In genomic region chr17:2871205-2871604, GRCh38 we compare ENCODE assay signal across 28 cellular contexts.
DNase-seq lines count a peak whose midpoint lies in the region; ATAC-seq and TF ChIP-seq lines count a peak whose summit lies in the region.
"Had no signal": no experiment of that assay in that cellular context is flagged by ENCODE, and none has a peak within 500 bp of the region (broad histone marks: within the 10 kb centered on the region; RNA-seq: fewer than 3 reads in every experiment).

No MANE protein-coding gene starts in this region.

- ATAC-seq in IMR-90 (ENCODE audit: low read depth) (no peak), HG03571 (IDR thresholded peaks at IDR 0.05; ENCODE audit: unreplicated experiment) (no peak)
- ATAC-seq in effector memory CD8-positive, alpha-beta T cell (replicated peaks): no peak
- no peak for ATAC-seq in CD8-positive, alpha-beta T cell
- ATAC-seq: activated naive CD4-positive, alpha-beta T cell treated with anti-CD3 and anti-CD28 coated beads, Interleukin-2, amount 50 U/mL, for 72 hours; GM12878; K562; naive thymus-derived CD4-positive, alpha-beta T cell had no signal

- no peaks in the 10 kb centered on the region for H3K27me3 Mint-ChIP-seq in effector memory CD8-positive, alpha-beta T cell
- no peaks in the 10 kb centered on the region for H3K27me3 Mint-ChIP-seq in CD8-positive, alpha-beta T cell (ENCODE audit: low read depth)
- H3K27me3 Mint-ChIP-seq: naive thymus-derived CD4-positive, alpha-beta T cell had no signal

- H2BK20ac ChIP-seq in IMR-90 (ENCODE audit: low read depth, low read length): no peak overlapping the region

- intact Hi-C loops in IMR-90 (cut with micrococcal nuclease): no loop called here
- intact Hi-C loops in CD8-positive, alpha-beta T cell (cut with DNase I, micrococcal nuclease): no loop called here

- H2BK5ac ChIP-seq in IMR-90 (ENCODE audit: low read depth, low read length, poor library complexity, severe bottlenecking): no peak overlapping the region

- H3K4ac ChIP-seq in IMR-90 (ENCODE audit: low read depth, low read length): no peak overlapping the region

- peak overlapping the region; percentile 43 for H2AFZ ChIP-seq in IMR-90 (replicated peaks; ENCODE audit: low read length, poor library complexity)

- no peak overlapping the region for H3K4me2 ChIP-seq in IMR-90 (ENCODE audit: low read depth, low read length)

- H3K14ac ChIP-seq in IMR-90 (replicated peaks; ENCODE audit: low read depth, low read length): no peak overlapping the region

- H2BK120ac ChIP-seq in IMR-90 (ENCODE audit: low read depth, low read length): no peak overlapping the region

- peaks cover 9% of the 10 kb centered on the region for H3K9me1 ChIP-seq in IMR-90 (ENCODE audit: insufficient read depth, low read length)

- TF ChIP-seq POLR2A in IMR-90 (IDR thresholded peaks at IDR 0.05; ENCODE audit: low read depth, low read length): no peak

- no peaks in the 10 kb centered on the region for H3K9me3 Mint-ChIP-seq in effector memory CD8-positive, alpha-beta T cell
- no peaks in the 10 kb centered on the region for H3K9me3 Mint-ChIP-seq in CD8-positive, alpha-beta T cell
- H3K9me3 Mint-ChIP-seq: activated naive CD4-positive, alpha-beta T cell treated with anti-CD3 and anti-CD28 coated beads, Interleukin-2, amount 50 U/mL, for 72 hours; mesothelial cell of epicardium; naive thymus-derived CD4-positive, alpha-beta T cell had no signal

- POLR2A ChIA-PET in IMR-90 (lab: Charles Lee; ENCODE audit: unreplicated experiment): no interaction called here
- POLR2A ChIA-PET in CD8-positive, alpha-beta T cell (lab: Charles Lee): no interaction called here

- peaks cover 33 to 56% of the 10 kb centered on the region in 2 donors for H3K4me1 Mint-ChIP-seq in effector memory CD8-positive, alpha-beta T cell (ENCODE audit: low read depth in 2 of 2)
- H3K4me1 Mint-ChIP-seq in CD8-positive, alpha-beta T cell (ENCODE audit: low read depth): peaks cover 3% of the 10 kb centered on the region

- peak overlapping the region; percentile 39; the same call in 1 of the 2 replicates for H4K5ac ChIP-seq in IMR-90 (ENCODE audit: low read depth, low read length)

- no TSS peak for BruUV-seq in IMR-90 (replicated peaks; lab: Mats Ljungman, UMichigan)

- no peak overlapping the region for H2BK15ac ChIP-seq in IMR-90 (ENCODE audit: low read depth, low read length)

- peaks cover 14% of the 10 kb centered on the region for H3K36me3 Mint-ChIP-seq in effector memory CD8-positive, alpha-beta T cell (ENCODE audit: insufficient read depth)
- peaks cover 3% of the 10 kb centered on the region for H3K36me3 Mint-ChIP-seq in CD8-positive, alpha-beta T cell
- H3K36me3 Mint-ChIP-seq: activated naive CD4-positive, alpha-beta T cell treated with anti-CD3 and anti-CD28 coated beads, Interleukin-2, amount 50 U/mL, for 72 hours; mesothelial cell of epicardium had no signal

- in situ Hi-C loops in IMR-90 (cut with MboI; ENCODE audit: low sequenced_read_pairs): no loop called here
- in situ Hi-C loops in GM13977 (cut with MboI; ENCODE audit: low pct_unique_long_range_greater_than_20kb, low sequenced_read_pairs, unreplicated experiment): no loop called here

- peak overlapping the region; percentile 75 to 82 for H3K27ac Mint-ChIP-seq in effector memory CD8-positive, alpha-beta T cell
- H3K27ac Mint-ChIP-seq in CD8-positive, alpha-beta T cell: no peak overlapping the region
- H3K27ac Mint-ChIP-seq: mesothelial cell of epicardium; naive thymus-derived CD4-positive, alpha-beta T cell had no signal

- no peak overlapping the region for H3K27ac ChIP-seq in IMR-90 (ENCODE audit: insufficient read depth, low read length)
- no peak overlapping the region for H3K27ac ChIP-seq in CD8-positive, alpha-beta T cell (ENCODE audit: low read depth, low read length)
- H3K27ac ChIP-seq: ovary, Peyer's patch, SJSA1, upper lobe of left lung had no signal

- H3K56ac ChIP-seq in IMR-90 (ENCODE audit: extremely low read depth, insufficient read depth, low read length): no peak overlapping the region

- H2AK9ac ChIP-seq in IMR-90 (replicated peaks; ENCODE audit: low read depth, low read length, poor library complexity): peak overlapping the region; percentile 13

- no peaks in the 10 kb centered on the region for H3K36me3 ChIP-seq in IMR-90 (ENCODE audit: control insufficient read depth, insufficient read depth, low read length)
- H3K36me3 ChIP-seq in CD8-positive, alpha-beta T cell (ENCODE audit: insufficient read depth, low read length): no peaks in the 10 kb centered on the region
- H3K36me3 ChIP-seq: MG63, ovary, Peyer's patch, SJSA1, upper lobe of left lung had no signal

- WGBS in IMR-90 (ENCODE audit: extremely low coverage in 2 of 2, insufficient read length in 1 of 2), 2 experiments: 36% methylated on average over 2 of the region's 7 CpGs; no CpG with 5 or more reads in 1 of the 2 experiments

- DNase-seq in IMR-90: no peak
- no peak for DNase-seq in effector memory CD8-positive, alpha-beta T cell
- peak; percentile 76 for DNase-seq in left kidney (ENCODE audit: low read depth, low spot score)
- DNase-seq in COR-L47 (lab: John Stamatoyannopoulos, UW): no peak
- DNase-seq in CD8-positive, alpha-beta T cell: no peak
- no peak for DNase-seq in GM13977 (ENCODE audit: low spot score)
- DNase-seq: activated CD4-positive, alpha-beta T cell treated with anti-CD3 and anti-CD28 coated beads for 1 hour; activated T-cell treated with anti-CD3 and anti-CD28 coated beads for 4 hours; aorta; cortex of kidney; MG63; naive thymus-derived CD4-positive, alpha-beta T cell; NCI-H1105 treated with DMSO at 0.1 percent for 48 hours; NCI-H1930; NCI-H526; ovary; Peyer's patch; small intestine; stimulated activated CD4-positive, alpha-beta T cell treated with anti-CD3 and anti-CD28 coated beads, Interleukin-2, amount 100 ng/mL, for 24 hours; T-helper 1 cell; upper lobe of left lung had no signal

- H4K20me1 ChIP-seq in IMR-90 (ENCODE audit: insufficient read depth, low read length): no peaks in the 10 kb centered on the region

- no peak for TF ChIP-seq RAD21 in IMR-90 (IDR thresholded peaks at IDR 0.05; ENCODE audit: low read length)

- no peak overlapping the region for H3K23ac ChIP-seq in IMR-90 (ENCODE audit: low read depth, low read length)

- H4K91ac ChIP-seq in IMR-90 (ENCODE audit: insufficient read depth, low read depth, low read length): no peak overlapping the region

- dilution Hi-C loops in IMR-90 (cut with HindIII; ENCODE audit: low sequenced_read_pairs, unreplicated experiment): no loop called here

- TF ChIP-seq CTCF in IMR-90 (conservative IDR thresholded peaks at IDR 0.05; ENCODE audit: low read depth, low read length) (no peak), GM13977 (IDR thresholded peaks at IDR 0.05; ENCODE audit: extremely low read depth, insufficient read depth, missing control alignments) (no peak)
- no peak for TF ChIP-seq CTCF in CD8-positive, alpha-beta T cell (IDR thresholded peaks at IDR 0.05)

- H3K9me3 ChIP-seq in IMR-90 (ENCODE audit: control insufficient read depth, insufficient read depth, low read length): no peaks in the 10 kb centered on the region
- H3K9me3 ChIP-seq in CD8-positive, alpha-beta T cell (ENCODE audit: low read length): no peaks in the 10 kb centered on the region
- H3K9me3 ChIP-seq: MG63, ovary, Peyer's patch, SJSA1, upper lobe of left lung had no signal

- H3K9ac ChIP-seq in IMR-90 (ENCODE audit: low read depth, low read length): no peak overlapping the region

- H2AK5ac ChIP-seq in IMR-90 (ENCODE audit: low read depth, low read length): no peak overlapping the region

- no peaks in the 10 kb centered on the region for H3K27me3 ChIP-seq in IMR-90 (ENCODE audit: control insufficient read depth, insufficient read depth, low read length)
- H3K27me3 ChIP-seq in CD8-positive, alpha-beta T cell (ENCODE audit: insufficient read depth, low read length): no peaks in the 10 kb centered on the region
- H3K27me3 ChIP-seq: MG63, ovary, Peyer's patch, SJSA1, upper lobe of left lung had no signal

- H3K18ac ChIP-seq in IMR-90 (ENCODE audit: low read depth, low read length): no peak overlapping the region

- H3K79me1 ChIP-seq in IMR-90 (ENCODE audit: low read depth in 1 of 2, low read length in 2 of 2): peaks cover 4 to 30% of the 10 kb centered on the region in 2 experiments; a peak in 2 of 4 replicates

- CTCF ChIA-PET in IMR-90 (lab: Yijun Ruan, JAX): no interaction called here
- CTCF ChIA-PET in CD8-positive, alpha-beta T cell (lab: Charles Lee): no interaction called here

- peaks cover 12% of the 10 kb centered on the region for H3K4me1 ChIP-seq in IMR-90 (ENCODE audit: control insufficient read depth, insufficient read depth, low read length)
- no peaks in the 10 kb centered on the region for H3K4me1 ChIP-seq in CD8-positive, alpha-beta T cell (ENCODE audit: insufficient read depth, low read length)
- H3K4me1 ChIP-seq: Peyer's patch, SJSA1, upper lobe of left lung had no signal

- H3K4me3 ChIP-seq in IMR-90 (ENCODE audit: insufficient read depth, low read depth, low read length): no peak overlapping the region
- H3K4me3 ChIP-seq in CD8-positive, alpha-beta T cell (ENCODE audit: low read depth, low read length): no peak overlapping the region
- H3K4me3 ChIP-seq: GM12878, K562, MG63, ovary, Peyer's patch, SJSA1, upper lobe of left lung had no signal

- H4K8ac ChIP-seq in IMR-90 (ENCODE audit: low read depth in 2 of 2, low read length in 2 of 2): no peak overlapping the region

- no peak overlapping the region for H3K4me3 Mint-ChIP-seq in effector memory CD8-positive, alpha-beta T cell
- no peak overlapping the region for H3K4me3 Mint-ChIP-seq in CD8-positive, alpha-beta T cell
- H3K4me3 Mint-ChIP-seq: CD14-positive monocyte; mesothelial cell of epicardium; naive thymus-derived CD4-positive, alpha-beta T cell had no signal

TF ChIP-seq in IMR-90, 13 proteins besides CTCF, POLR2A, EP300 and RAD21 (continues in another document):
- TF ChIP-seq CHD1 (IDR thresholded peaks at IDR 0.05; ENCODE audit: low read depth, low read length) (no peak), MAFK (IDR thresholded peaks at IDR 0.05; ENCODE audit: low read depth, low read length) (no peak)
- TF ChIP-seq, protein P1, sequence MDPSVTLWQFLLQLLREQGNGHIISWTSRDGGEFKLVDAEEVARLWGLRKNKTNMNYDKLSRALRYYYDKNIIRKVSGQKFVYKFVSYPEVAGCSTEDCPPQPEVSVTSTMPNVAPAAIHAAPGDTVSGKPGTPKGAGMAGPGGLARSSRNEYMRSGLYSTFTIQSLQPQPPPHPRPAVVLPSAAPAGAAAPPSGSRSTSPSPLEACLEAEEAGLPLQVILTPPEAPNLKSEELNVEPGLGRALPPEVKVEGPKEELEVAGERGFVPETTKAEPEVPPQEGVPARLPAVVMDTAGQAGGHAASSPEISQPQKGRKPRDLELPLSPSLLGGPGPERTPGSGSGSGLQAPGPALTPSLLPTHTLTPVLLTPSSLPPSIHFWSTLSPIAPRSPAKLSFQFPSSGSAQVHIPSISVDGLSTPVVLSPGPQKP (IDR thresholded peaks at IDR 0.05; ENCODE audit: borderline replicate concordance, low read depth, low read length): no peak
